In the genomic region with DNA sequence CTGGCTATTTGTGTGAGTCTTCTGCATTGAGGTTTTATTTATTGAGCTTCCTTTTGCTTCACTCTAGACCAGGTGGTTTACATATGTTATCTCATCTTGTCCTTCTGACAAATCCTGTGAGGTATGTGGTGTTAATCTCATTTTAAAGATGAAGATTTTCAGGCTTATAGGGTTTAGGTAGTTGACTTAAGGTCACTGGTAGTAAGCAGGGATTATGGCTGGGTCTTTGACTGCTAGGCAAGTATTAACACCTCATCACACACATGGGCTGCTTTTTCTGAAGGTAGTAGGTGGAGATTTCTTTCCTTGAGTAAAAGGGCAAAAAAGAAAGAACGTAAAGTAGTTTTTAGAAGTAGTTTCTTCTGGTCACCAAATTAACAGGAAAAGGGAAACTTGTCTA, we compare ENCODE assay signal across 21 cellular contexts.
"Had no signal": no experiment of that assay in that cellular context is flagged by ENCODE, and none has a peak within 500 bp of the region (broad histone marks: within the 10 kb centered on the region; RNA-seq: fewer than 3 reads in every experiment).

No MANE protein-coding gene starts in this region.

- H3K4me3 ChIP-seq: tibial nerve had no signal

- H3K9me3 ChIP-seq: tibial nerve had no signal

- H3K27ac ChIP-seq: tibial nerve had no signal

- H3K27me3 ChIP-seq: tibial nerve had no signal

- ATAC-seq: activated CD8-positive, alpha-beta memory T cell treated with anti-CD3 and anti-CD28 coated beads, Interleukin-2, amount 10 ng/mL, durations not matched to agents 7 days and 5 days; activated CD8-positive, alpha-beta T cell treated with anti-CD3 and anti-CD28 coated beads, Interleukin-2, amount 10 ng/mL, durations not matched to agents 7 days and 5 days; activated naive CD8-positive, alpha-beta T cell treated with anti-CD3 and anti-CD28 coated beads, Interleukin-2, amount 50 U/mL, for 24 hours; effector memory CD8-positive, alpha-beta T cell; naive thymus-derived CD4-positive, alpha-beta T cell; right cardiac atrium had no signal

- H3K36me3 ChIP-seq: tibial nerve had no signal

- DNase-seq: activated CD8-positive, alpha-beta memory T cell treated with anti-CD3 and anti-CD28 coated beads, Interleukin-2, amount 10 ng/mL, durations not matched to agents 7 days and 5 days; activated CD8-positive, alpha-beta T cell treated with anti-CD3 and anti-CD28 coated beads, Interleukin-2, amount 10 ng/mL, durations not matched to agents 7 days and 5 days; activated naive CD8-positive, alpha-beta T cell treated with anti-CD3 and anti-CD28 coated beads, Interleukin-2, amount 50 U/mL, for 24 hours; activated T-cell treated with anti-CD3 and anti-CD28 coated beads, Interleukin-2, amount 50 U/mL, for 48 hours; amygdala; caudate nucleus; cortex of kidney; effector memory CD8-positive, alpha-beta T cell; foreskin fibroblast; head of caudate nucleus; hippocampal formation; immature natural killer cell; midbrain; naive thymus-derived CD4-positive, alpha-beta T cell; occipital lobe; right cardiac atrium; stimulated activated CD4-positive, alpha-beta T cell treated with anti-CD3 and anti-CD28 coated beads, Interleukin-15, amount 100 ng/mL, for 24 hours; stimulated activated CD4-positive, alpha-beta T cell treated with anti-CD3 and anti-CD28 coated beads, Interleukin-2, amount 100 ng/mL, for 24 hours; stimulated activated naive CD4-positive, alpha-beta T cell treated with Interleukin-2 at 50 U/mL for 16 hours; T1000 had no signal

- H3K4me1 ChIP-seq: tibial nerve had no signal
